In the genomic region with DNA sequence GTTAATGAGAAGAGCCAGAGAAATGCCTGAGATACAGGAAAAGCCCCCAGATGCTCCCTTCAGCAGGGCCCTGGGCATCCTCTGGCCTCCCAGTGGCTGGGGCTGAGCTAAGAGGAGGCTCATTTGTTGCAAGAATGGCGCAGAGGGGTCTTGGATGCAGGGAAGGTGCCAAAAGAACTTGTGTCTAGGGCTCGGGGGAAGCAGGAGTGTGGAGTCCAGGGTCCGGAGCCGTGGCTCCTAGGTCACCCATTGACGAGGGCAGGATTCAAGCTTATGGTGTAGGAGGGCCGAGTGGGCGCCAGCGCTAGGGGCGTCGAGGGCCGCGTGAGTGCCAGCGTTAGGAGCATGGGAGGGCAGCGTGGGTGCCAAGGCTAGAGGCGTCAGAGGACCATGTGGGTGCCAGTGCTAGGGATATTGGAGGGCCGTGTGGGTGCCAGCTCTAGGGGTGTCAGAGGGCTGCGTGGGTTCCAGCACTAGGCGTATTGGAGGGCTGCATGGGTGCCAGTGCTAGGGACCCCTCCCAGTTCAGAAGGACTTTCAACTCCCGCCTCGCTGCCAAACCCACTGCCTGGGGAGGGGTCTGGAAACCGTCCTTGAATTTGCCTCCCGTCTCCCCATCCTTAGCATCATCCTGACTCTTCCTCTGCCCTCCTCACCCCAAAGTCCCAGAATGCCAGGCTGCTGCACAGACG, we compare ENCODE assay signal across 16 cellular contexts.
"Had no signal": no experiment of that assay in that cellular context is flagged by ENCODE, and none has a peak within 500 bp of the region (broad histone marks: within the 10 kb centered on the region; RNA-seq: fewer than 3 reads in every experiment).

No MANE protein-coding gene starts in this region.

- H3K4me3 ChIP-seq: body of pancreas, prostate gland had no signal

- H3K4me3 Mint-ChIP-seq: activated B cell treated with CpG ODN at 0.5 μM for 24 hours; activated CD8-positive, alpha-beta memory T cell treated with anti-CD3 and anti-CD28 coated beads, Interleukin-2, amount 10 ng/mL, durations not matched to agents 7 days and 5 days; activated T-cell treated with anti-CD3 and anti-CD28 coated beads, Interleukin-2, amount 50 U/mL, for 24 hours; dendritic cell treated with granulocyte-macrophage colony-stimulating factor and Interleukin-4, amounts not matched to agents 40 ng/mL and 50 ng/mL, for 4 days; stimulated activated naive CD8-positive, alpha-beta T cell treated with anti-CD3 and anti-CD28 coated beads, Interleukin-15, Interleukin-2, amounts not matched to agents 100 ng/mL and 50 ng/mL, for 24 hours; T-helper 1 cell treated with Interleukin-12 subunit alpha and Interleukin-12 subunit beta and Interleukin-4 antibody, amounts not matched to agents 30 μg/mL and 1 μg/mL, for 36 hours had no signal

- H3K27me3 Mint-ChIP-seq: dendritic cell treated with granulocyte-macrophage colony-stimulating factor and Interleukin-4, amounts not matched to agents 40 ng/mL and 50 ng/mL, for 4 days had no signal

- H3K27me3 ChIP-seq: body of pancreas had no signal

- ATAC-seq: activated CD8-positive, alpha-beta memory T cell treated with anti-CD3 and anti-CD28 coated beads, Interleukin-2, amount 10 ng/mL, durations not matched to agents 7 days and 5 days; activated naive CD4-positive, alpha-beta T cell treated with anti-CD3 and anti-CD28 coated beads, Interleukin-2, amount 50 U/mL, for 72 hours; body of pancreas; left lobe of liver had no signal

- H3K4me1 ChIP-seq: prostate gland had no signal

- H3K36me3 ChIP-seq: prostate gland had no signal

- H3K27ac ChIP-seq: body of pancreas, prostate gland had no signal

- H3K36me3 Mint-ChIP-seq: activated CD8-positive, alpha-beta memory T cell treated with anti-CD3 and anti-CD28 coated beads, Interleukin-2, amount 10 ng/mL, durations not matched to agents 7 days and 5 days; activated naive CD4-positive, alpha-beta T cell treated with anti-CD3 and anti-CD28 coated beads, Interleukin-2, amount 50 U/mL, for 72 hours had no signal

- H3K4me1 Mint-ChIP-seq: activated B cell treated with CpG ODN at 0.5 μM for 24 hours; activated CD8-positive, alpha-beta memory T cell treated with anti-CD3 and anti-CD28 coated beads, Interleukin-2, amount 10 ng/mL, durations not matched to agents 7 days and 5 days had no signal

- H3K9me3 Mint-ChIP-seq: activated B cell treated with CpG ODN at 0.5 μM for 24 hours; activated naive CD4-positive, alpha-beta T cell treated with anti-CD3 and anti-CD28 coated beads, Interleukin-2, amount 50 U/mL, for 72 hours; activated T-cell treated with anti-CD3 and anti-CD28 coated beads, Interleukin-2, amount 50 U/mL, for 24 hours; dendritic cell treated with granulocyte-macrophage colony-stimulating factor and Interleukin-4, amounts not matched to agents 40 ng/mL and 50 ng/mL, for 4 days; stimulated activated naive CD8-positive, alpha-beta T cell treated with anti-CD3 and anti-CD28 coated beads, Interleukin-15, Interleukin-2, amounts not matched to agents 100 ng/mL and 50 ng/mL, for 24 hours; T-helper 1 cell treated with Interleukin-12 subunit alpha and Interleukin-12 subunit beta and Interleukin-4 antibody, amounts not matched to agents 30 μg/mL and 1 μg/mL, for 36 hours had no signal

- H3K9me3 ChIP-seq: body of pancreas, prostate gland had no signal

- H3K27ac Mint-ChIP-seq: activated B cell treated with CpG ODN at 0.5 μM for 24 hours; activated CD8-positive, alpha-beta memory T cell treated with anti-CD3 and anti-CD28 coated beads, Interleukin-2, amount 10 ng/mL, durations not matched to agents 7 days and 5 days; activated naive CD4-positive, alpha-beta T cell treated with anti-CD3 and anti-CD28 coated beads, Interleukin-2, amount 50 U/mL, for 72 hours; activated T-cell treated with anti-CD3 and anti-CD28 coated beads, Interleukin-2, amount 50 U/mL, for 24 hours; dendritic cell treated with granulocyte-macrophage colony-stimulating factor and Interleukin-4, amounts not matched to agents 40 ng/mL and 50 ng/mL, for 4 days; stimulated activated naive CD8-positive, alpha-beta T cell treated with anti-CD3 and anti-CD28 coated beads, Interleukin-15, Interleukin-2, amounts not matched to agents 100 ng/mL and 50 ng/mL, for 24 hours; T-helper 1 cell treated with Interleukin-12 subunit alpha and Interleukin-12 subunit beta and Interleukin-4 antibody, amounts not matched to agents 30 μg/mL and 1 μg/mL, for 36 hours had no signal

- DNase-seq: activated B cell treated with CpG ODN at 0.5 μM for 24 hours; activated CD4-positive, alpha-beta T cell treated with anti-CD3 and anti-CD28 coated beads, Interleukin-2, amount 50 U/mL, for 1 hour; activated CD8-positive, alpha-beta memory T cell treated with anti-CD3 and anti-CD28 coated beads, Interleukin-2, amount 10 ng/mL, durations not matched to agents 7 days and 5 days; activated effector memory CD4-positive, alpha-beta T cell treated with Interleukin-2 at 50 U/mL for 16 hours; activated T-cell treated with anti-CD3 and anti-CD28 coated beads, Interleukin-2, amount 50 U/mL, for 24 hours; amniotic stem cell; body of pancreas; erythroblast; mesenchymal stem cell; stimulated activated CD4-positive, alpha-beta T cell treated with anti-CD3 and anti-CD28 coated beads, Interleukin-4, amount 100 ng/mL, for 1 hour had no signal
